ENCODE assay signal across 13 cellular contexts in the genomic region with DNA sequence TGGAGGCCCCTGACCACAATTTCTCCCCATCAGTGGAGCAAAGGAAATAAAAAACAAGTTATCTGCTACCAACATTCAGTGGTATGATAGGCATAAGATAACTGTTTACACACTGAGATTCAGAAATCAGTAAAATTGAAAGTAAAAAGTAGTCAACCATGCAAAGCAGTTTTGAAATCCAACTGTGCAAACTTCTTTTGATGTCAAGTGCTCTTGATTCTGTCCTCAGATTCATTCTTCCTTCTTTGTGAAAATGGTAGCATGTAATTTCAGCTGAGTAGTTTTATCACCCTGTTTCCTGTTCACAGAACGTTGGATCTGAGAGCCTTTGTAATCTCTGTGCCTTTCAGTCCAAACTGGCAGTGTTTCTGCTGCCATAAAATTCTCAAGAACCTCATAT.
DNase-seq lines count a peak whose midpoint lies in the region; ATAC-seq and TF ChIP-seq lines count a peak whose summit lies in the region.
"Had no signal": no experiment of that assay in that cellular context is flagged by ENCODE, and none has a peak within 500 bp of the region (broad histone marks: within the 10 kb centered on the region; RNA-seq: fewer than 3 reads in every experiment).

No MANE protein-coding gene starts in this region.

- H2AFZ ChIP-seq in neural progenitor cell (replicated peaks) = peak overlapping the region; percentile 12

- TF ChIP-seq POLR2A in gastrocnemius medialis (IDR thresholded peaks at IDR 0.05) = no peak

- no peaks in the 10 kb centered on the region for H3K79me2 ChIP-seq in neural progenitor cell (ENCODE audit: low read depth)

- TF ChIP-seq CTCF in neural progenitor cell (IDR thresholded peaks at IDR 0.05) (no peak), gastrocnemius medialis (IDR thresholded peaks at IDR 0.05 in 4 of 5, conservative IDR thresholded peaks at IDR 0.05 in 1 of 5) (no peak)

- H3K4me2 ChIP-seq in neural progenitor cell = no peak overlapping the region

- no peaks in the 10 kb centered on the region for H4K20me1 ChIP-seq in neural progenitor cell (ENCODE audit: low read depth)

- H3K4me3 Mint-ChIP-seq in neural progenitor cell = no peak overlapping the region
- no peak overlapping the region for H3K4me3 Mint-ChIP-seq in activated T-helper 2 cell treated with anti-CD3 and anti-CD28 coated beads, Interferon-gamma antibody, Interleukin-2, Interleukin-4, amounts not matched to agents 10 μg/mL and 5 μg/mL and 100 μg/mL, durations not matched to agents 14 hours and 24 hours and 36 hours (ENCODE audit: low read depth)
- H3K4me3 Mint-ChIP-seq: brain had no signal

- H3K9ac ChIP-seq in neural progenitor cell = no peak overlapping the region

- in situ Hi-C loops in gastrocnemius medialis (cut with MboI; ENCODE audit: low sequenced_read_pairs in 4 of 4) = no loop called here

- ATAC-seq in GM18519 (IDR thresholded peaks at IDR 0.05; ENCODE audit: low FRiP score, unreplicated experiment) (peak; percentile 86), GM21723 (IDR thresholded peaks at IDR 0.05; ENCODE audit: unreplicated experiment) (peak; percentile 57), HG03521 (IDR thresholded peaks at IDR 0.05; ENCODE audit: unreplicated experiment) (no peak), gastrocnemius medialis (no peak)
- ATAC-seq: activated CD4-positive, CD25-positive, alpha-beta regulatory T cell treated with anti-CD3 and anti-CD28 coated beads, Interleukin-2, amount 50 U/mL, for 24 hours; left lobe of liver had no signal

- DNase-seq in NCI-H187 (lab: John Stamatoyannopoulos, UW) = peak; percentile 12 to 44
- no peak for DNase-seq in neural progenitor cell (ENCODE audit: low spot score)
- no peak for DNase-seq in occipital lobe (lab: John Stamatoyannopoulos, UW)
- DNase-seq in activated T-helper 2 cell treated with anti-CD3 and anti-CD28 coated beads, Interferon-gamma antibody, Interleukin-2, Interleukin-4, amounts not matched to agents 10 μg/mL and 5 μg/mL and 100 μg/mL, durations not matched to agents 14 hours and 24 hours and 36 hours (ENCODE audit: low spot score) = no peak
- DNase-seq in gastrocnemius medialis = no peak
- DNase-seq: NCI-H1694 treated with DMSO at 0.1 percent for 48 hours had no signal

- intact Hi-C loops in activated T-helper 2 cell treated with anti-CD3 and anti-CD28 coated beads, Interferon-gamma antibody, Interleukin-2, Interleukin-4, amounts not matched to agents 10 μg/mL and 5 μg/mL and 100 μg/mL, durations not matched to agents 14 hours and 24 hours and 36 hours (cut with micrococcal nuclease) = no loop called here
- intact Hi-C loops in gastrocnemius medialis (cut with DNase I; ENCODE audit: low total_unique reads) = no loop called here

- H3K9me3 Mint-ChIP-seq in neural progenitor cell = no peaks in the 10 kb centered on the region
- no peaks in the 10 kb centered on the region for H3K9me3 Mint-ChIP-seq in activated T-helper 2 cell treated with anti-CD3 and anti-CD28 coated beads, Interferon-gamma antibody, Interleukin-2, Interleukin-4, amounts not matched to agents 10 μg/mL and 5 μg/mL and 100 μg/mL, durations not matched to agents 14 hours and 24 hours and 36 hours

- H3K4me1 ChIP-seq in neural progenitor cell = no peaks in the 10 kb centered on the region
- no peaks in the 10 kb centered on the region for H3K4me1 ChIP-seq in gastrocnemius medialis

- H3K27ac Mint-ChIP-seq in neural progenitor cell = no peak overlapping the region
- H3K27ac Mint-ChIP-seq in activated T-helper 2 cell treated with anti-CD3 and anti-CD28 coated beads, Interferon-gamma antibody, Interleukin-2, Interleukin-4, amounts not matched to agents 10 μg/mL and 5 μg/mL and 100 μg/mL, durations not matched to agents 14 hours and 24 hours and 36 hours = no peak overlapping the region
- H3K27ac Mint-ChIP-seq: brain had no signal

- H3K27me3 ChIP-seq in neural progenitor cell = no peaks in the 10 kb centered on the region
- no peaks in the 10 kb centered on the region for H3K27me3 ChIP-seq in gastrocnemius medialis
- H3K27me3 ChIP-seq: neutrophil had no signal

- H3K36me3 ChIP-seq in neural progenitor cell (no peaks in the 10 kb centered on the region), gastrocnemius medialis (no peaks in the 10 kb centered on the region)
- H3K36me3 ChIP-seq: neutrophil had no signal

- no peak overlapping the region for H3K27ac ChIP-seq in neural progenitor cell
- H3K27ac ChIP-seq in gastrocnemius medialis = no peak overlapping the region
- H3K27ac ChIP-seq: neutrophil had no signal

- no peak overlapping the region for H3K4me3 ChIP-seq in neural progenitor cell
- no peak overlapping the region for H3K4me3 ChIP-seq in gastrocnemius medialis

- H3K9me3 ChIP-seq in neural progenitor cell (ENCODE audit: low read depth) (no peaks in the 10 kb centered on the region), gastrocnemius medialis (no peaks in the 10 kb centered on the region)
- H3K9me3 ChIP-seq: neutrophil had no signal

- H3K4me1 Mint-ChIP-seq in neural progenitor cell = peaks cover 15% of the 10 kb centered on the region
- H3K4me1 Mint-ChIP-seq in activated T-helper 2 cell treated with anti-CD3 and anti-CD28 coated beads, Interferon-gamma antibody, Interleukin-2, Interleukin-4, amounts not matched to agents 10 μg/mL and 5 μg/mL and 100 μg/mL, durations not matched to agents 14 hours and 24 hours and 36 hours (ENCODE audit: low read depth) = no peaks in the 10 kb centered on the region

- no peaks in the 10 kb centered on the region for H3K27me3 Mint-ChIP-seq in neural progenitor cell (ENCODE audit: insufficient read depth, low read depth)
- no peaks in the 10 kb centered on the region for H3K27me3 Mint-ChIP-seq in activated T-helper 2 cell treated with anti-CD3 and anti-CD28 coated beads, Interferon-gamma antibody, Interleukin-2, Interleukin-4, amounts not matched to agents 10 μg/mL and 5 μg/mL and 100 μg/mL, durations not matched to agents 14 hours and 24 hours and 36 hours (ENCODE audit: low read depth)
- H3K27me3 Mint-ChIP-seq: brain had no signal

- H3K36me3 Mint-ChIP-seq in neural progenitor cell = no peaks in the 10 kb centered on the region
- H3K36me3 Mint-ChIP-seq in activated T-helper 2 cell treated with anti-CD3 and anti-CD28 coated beads, Interferon-gamma antibody, Interleukin-2, Interleukin-4, amounts not matched to agents 10 μg/mL and 5 μg/mL and 100 μg/mL, durations not matched to agents 14 hours and 24 hours and 36 hours (ENCODE audit: low read depth) = no peaks in the 10 kb centered on the region
- H3K36me3 Mint-ChIP-seq: brain had no signal

- H3F3A ChIP-seq in neural progenitor cell (ENCODE audit: low read depth) = no peaks in the 10 kb centered on the region

Comparison
In these comparisons a context has a peak if more than half of its experiments do, and no peak if none do; other contexts are left out.
1. ATAC-seq: peak in GM18519 (single experiment) and GM21723 (single experiment); none in HG03521 (single experiment) and gastrocnemius medialis (0 of 2).
2. DNase-seq: peak in NCI-H187 (2 of 2); none in neural progenitor cell (single experiment), occipital lobe (single experiment), activated T-helper 2 cell treated with anti-CD3 and anti-CD28 coated beads, Interferon-gamma antibody, Interleukin-2, Interleukin-4, amounts not matched to agents 10 μg/mL and 5 μg/mL and 100 μg/mL, durations not matched to agents 14 hours and 24 hours and 36 hours (single experiment) and gastrocnemius medialis (0 of 2).